ENCODE assay signal across 8 cellular contexts in genomic region chr16:89052191-89052787, GRCh38. TPM values are rescaled to one million over a fixed set of nuclear protein-coding genes. Genes with fewer than 3 reads are reported as not detected.
DNase-seq lines count a peak whose midpoint lies in the region; ATAC-seq and TF ChIP-seq lines count a peak whose summit lies in the region.

No MANE protein-coding gene starts in this region.

- H3K27me3 ChIP-seq in PC-3 (ENCODE audit: low read length): no peaks in the 10 kb centered on the region

- peaks cover 15% of the 10 kb centered on the region; the same call in 1 of the 2 replicates for H3K4me1 ChIP-seq in PC-3 (ENCODE audit: insufficient read depth, low read length)

- peak overlapping the region; percentile 85 for H2AFZ ChIP-seq in PC-3 (ENCODE audit: low read length)

- no peak overlapping the region for H3K27ac Mint-ChIP-seq in activated T-cell treated with anti-CD3 and anti-CD28 coated beads, Interleukin-2, amount 50 U/mL, for 24 hours
- peak overlapping the region in 1 of 2 donors; percentile 49 for H3K27ac Mint-ChIP-seq in effector memory CD8-positive, alpha-beta T cell
- H3K27ac Mint-ChIP-seq in stimulated activated naive CD8-positive, alpha-beta T cell treated with anti-CD3 and anti-CD28 coated beads, Interleukin-15, amount 100 ng/mL, for 72 hours: no peak overlapping the region

- in situ Hi-C loops in KBM-7 (cut with MboI; ENCODE audit: low pct_unique_long_range_greater_than_20kb, low sequenced_read_pairs): no loop called here

- no peaks in the 10 kb centered on the region for H3K9me2 ChIP-seq in PC-3 (replicated peaks; ENCODE audit: low read length)

- intact Hi-C loops in PC-3 (cut with micrococcal nuclease): loop anchor here (10.0 kb wide), 1 partner anchor 113 kb away; no protein-coding TSS in a partner anchor

- POLR2A ChIA-PET in PC-3 (lab: Charles Lee; ENCODE audit: unreplicated experiment): no interaction called here

- ATAC-seq in PC-3: peak; percentile 61
- ATAC-seq in effector memory CD8-positive, alpha-beta T cell (replicated peaks): no peak
- ATAC-seq in stimulated activated naive CD8-positive, alpha-beta T cell treated with anti-CD3 and anti-CD28 coated beads, Interleukin-15, amount 100 ng/mL, for 72 hours: no peak
- no peak for ATAC-seq in GM19467 (IDR thresholded peaks at IDR 0.05; ENCODE audit: unreplicated experiment)

- CTCF ChIA-PET in PC-3 (lab: Charles Lee): no interaction called here

- TF ChIP-seq CTCF in PC-3 (conservative IDR thresholded peaks at IDR 0.05; ENCODE audit: low read depth, low read length) (no peak), GM20000 (IDR thresholded peaks at IDR 0.05; ENCODE audit: extremely low read depth, missing control alignments) (no peak)

- H3K36me3 ChIP-seq in PC-3 (ENCODE audit: low read depth, low read length): no peaks in the 10 kb centered on the region

- H3K79me2 ChIP-seq in PC-3 (ENCODE audit: low read length): 0 out of 2 replicates have a peak, but pooled peaks cover 7% of the 10 kb centered on the region

- peak overlapping the region; percentile 80 for H3K9ac ChIP-seq in PC-3 (ENCODE audit: low read length)

- H3K9me3 Mint-ChIP-seq in activated T-cell treated with anti-CD3 and anti-CD28 coated beads, Interleukin-2, amount 50 U/mL, for 24 hours: no peaks in the 10 kb centered on the region
- no peaks in the 10 kb centered on the region for H3K9me3 Mint-ChIP-seq in effector memory CD8-positive, alpha-beta T cell
- H3K9me3 Mint-ChIP-seq in stimulated activated naive CD8-positive, alpha-beta T cell treated with anti-CD3 and anti-CD28 coated beads, Interleukin-15, amount 100 ng/mL, for 72 hours: no peaks in the 10 kb centered on the region

- H3K36me3 Mint-ChIP-seq in activated T-cell treated with anti-CD3 and anti-CD28 coated beads, Interleukin-2, amount 50 U/mL, for 24 hours (ENCODE audit: low read depth): no peaks in the 10 kb centered on the region
- H3K36me3 Mint-ChIP-seq in effector memory CD8-positive, alpha-beta T cell (ENCODE audit: insufficient read depth): no peaks in the 10 kb centered on the region

- no peaks in the 10 kb centered on the region for H3K9me3 ChIP-seq in PC-3 (ENCODE audit: low read length)

- BruUV-seq in PC-3 (replicated peaks; lab: Mats Ljungman, UMichigan): TSS peak; percentile 94

- DNase-seq in activated T-cell treated with anti-CD3 and anti-CD28 coated beads, Interleukin-2, amount 50 U/mL, for 24 hours: no peak
- no peak for DNase-seq in activated T-cell treated with anti-CD3 and anti-CD28 coated beads, Interleukin-2, amount 50 U/mL, for 48 hours
- DNase-seq in PC-3 (peak; percentile 37), GM20000 (ENCODE audit: low spot score) (no peak), KBM-7 (no peak)
- no peak for DNase-seq in effector memory CD8-positive, alpha-beta T cell
- no peak for DNase-seq in stimulated activated naive CD8-positive, alpha-beta T cell treated with anti-CD3 and anti-CD28 coated beads, Interleukin-15, amount 100 ng/mL, for 72 hours

- no peaks in the 10 kb centered on the region for H3F3A ChIP-seq in PC-3 (ENCODE audit: low read length, unreplicated experiment)

- H4K20me1 ChIP-seq in PC-3 (ENCODE audit: low read length): no peaks in the 10 kb centered on the region

- H3K4me3 Mint-ChIP-seq in activated T-cell treated with anti-CD3 and anti-CD28 coated beads, Interleukin-2, amount 50 U/mL, for 24 hours: peak overlapping the region; percentile 74
- peak overlapping the region; percentile 21 to 48 for H3K4me3 Mint-ChIP-seq in effector memory CD8-positive, alpha-beta T cell
- H3K4me3 Mint-ChIP-seq in stimulated activated naive CD8-positive, alpha-beta T cell treated with anti-CD3 and anti-CD28 coated beads, Interleukin-15, amount 100 ng/mL, for 72 hours: peak overlapping the region; percentile 79 to 80

- peak overlapping the region; percentile 84 for H3K4me3 ChIP-seq in PC-3 (ENCODE audit: low read length)

- peaks cover 2% of the 10 kb centered on the region for H3K27me3 Mint-ChIP-seq in activated T-cell treated with anti-CD3 and anti-CD28 coated beads, Interleukin-2, amount 50 U/mL, for 24 hours
- peaks cover 0 to 23% of the 10 kb centered on the region in 2 donors for H3K27me3 Mint-ChIP-seq in effector memory CD8-positive, alpha-beta T cell
- H3K27me3 Mint-ChIP-seq in stimulated activated naive CD8-positive, alpha-beta T cell treated with anti-CD3 and anti-CD28 coated beads, Interleukin-15, amount 100 ng/mL, for 72 hours: peaks cover 10% of the 10 kb centered on the region

- peak overlapping the region; percentile 92 for H3K4me2 ChIP-seq in PC-3 (ENCODE audit: low read length)

- H3K27ac ChIP-seq in PC-3 (ENCODE audit: low read length): peak overlapping the region; percentile 70

- peaks cover 2% of the 10 kb centered on the region for H3K4me1 Mint-ChIP-seq in activated T-cell treated with anti-CD3 and anti-CD28 coated beads, Interleukin-2, amount 50 U/mL, for 24 hours (ENCODE audit: low read depth)
- H3K4me1 Mint-ChIP-seq in effector memory CD8-positive, alpha-beta T cell (ENCODE audit: low read depth in 2 of 2): peaks cover 0 to 1% of the 10 kb centered on the region in 2 donors
- H3K4me1 Mint-ChIP-seq in stimulated activated naive CD8-positive, alpha-beta T cell treated with anti-CD3 and anti-CD28 coated beads, Interleukin-15, amount 100 ng/mL, for 72 hours: peaks cover 5% of the 10 kb centered on the region

RNA-seq across cellular contexts. Expression of gene ACSF3, which starts 41.4 kb away (rescaled TPM):
- 33.5 and 42.6 TPM in 2 replicates for total RNA-seq in PC-3 (2014; rRNA removed)
